In genomic region chr12:67483871-67484554, GRCh38 we compare ENCODE assay signal across 8 cellular contexts.
DNase-seq lines count a peak whose midpoint lies in the region; ATAC-seq lines count a peak whose summit lies in the region.

No MANE protein-coding gene starts in this region.

- intact Hi-C loops in activated naive CD4-positive, alpha-beta T cell treated with anti-CD3 and anti-CD28 coated beads for 36 hours (cut with micrococcal nuclease) = loop anchor here (1.0 to 5.0 kb wide), 10 partner anchors 31 to 320 kb away; partner anchors contain the start of gene CAND1

- H3K27ac Mint-ChIP-seq in activated naive CD4-positive, alpha-beta T cell treated with anti-CD3 and anti-CD28 coated beads for 36 hours = peak overlapping the region; percentile 22
- peak overlapping the region; percentile 75 for H3K27ac Mint-ChIP-seq in activated T-helper 17 cell treated with anti-CD3 and anti-CD28 coated beads, Interleukin-2, amount 50 U/mL, for 72 hours
- peak overlapping the region; percentile 77 for H3K27ac Mint-ChIP-seq in stimulated activated effector memory CD8-positive, alpha-beta T cell treated with anti-CD3 and anti-CD28 coated beads, Interleukin-12 subunit alpha, Interleukin-12 subunit beta, amount 100 ng/mL, for 72 hours

- H3K27me3 Mint-ChIP-seq in activated naive CD4-positive, alpha-beta T cell treated with anti-CD3 and anti-CD28 coated beads for 36 hours (ENCODE audit: low read depth) = no peaks in the 10 kb centered on the region
- no peaks in the 10 kb centered on the region for H3K27me3 Mint-ChIP-seq in activated T-helper 17 cell treated with anti-CD3 and anti-CD28 coated beads, Interleukin-2, amount 50 U/mL, for 72 hours

- no peak overlapping the region for H3K4me3 Mint-ChIP-seq in activated naive CD4-positive, alpha-beta T cell treated with anti-CD3 and anti-CD28 coated beads for 36 hours
- no peak overlapping the region for H3K4me3 Mint-ChIP-seq in activated T-helper 17 cell treated with anti-CD3 and anti-CD28 coated beads, Interleukin-2, amount 50 U/mL, for 72 hours
- no peak overlapping the region for H3K4me3 Mint-ChIP-seq in stimulated activated effector memory CD8-positive, alpha-beta T cell treated with anti-CD3 and anti-CD28 coated beads, Interleukin-12 subunit alpha, Interleukin-12 subunit beta, amount 100 ng/mL, for 72 hours

- ATAC-seq in HG02884 (IDR thresholded peaks at IDR 0.05; ENCODE audit: unreplicated experiment) = peak; percentile 62
- peak; percentile 55 for ATAC-seq in activated T-helper 17 cell treated with anti-CD3 and anti-CD28 coated beads, Interleukin-2, amount 50 U/mL, for 72 hours (replicated peaks)
- ATAC-seq in stimulated activated effector memory CD8-positive, alpha-beta T cell treated with anti-CD3 and anti-CD28 coated beads, Interleukin-12 subunit alpha, Interleukin-12 subunit beta, amount 100 ng/mL, for 72 hours = peak; percentile 39
- no peak for ATAC-seq in HG02798 (IDR thresholded peaks at IDR 0.05; ENCODE audit: poor library complexity, unreplicated experiment)

- no peak for DNase-seq in activated naive CD4-positive, alpha-beta T cell treated with anti-CD3 and anti-CD28 coated beads for 36 hours
- DNase-seq in activated naive CD4-positive, alpha-beta T cell (lab: John Stamatoyannopoulos, UW) = no peak
- no peak for DNase-seq in stimulated activated effector memory CD8-positive, alpha-beta T cell treated with anti-CD3 and anti-CD28 coated beads, Interleukin-12 subunit alpha, Interleukin-12 subunit beta, amount 100 ng/mL, for 72 hours (ENCODE audit: low spot score in 2 of 2)
- DNase-seq in KBM-7 (no peak), anterior cingulate cortex (lab: John Stamatoyannopoulos, UW) (no peak)

- in situ Hi-C loops in KBM-7 (cut with MboI; ENCODE audit: low pct_unique_long_range_greater_than_20kb, low sequenced_read_pairs) = no loop called here

- peaks cover 40% of the 10 kb centered on the region for H3K4me1 Mint-ChIP-seq in activated naive CD4-positive, alpha-beta T cell treated with anti-CD3 and anti-CD28 coated beads for 36 hours (ENCODE audit: low read depth)
- H3K4me1 Mint-ChIP-seq in activated T-helper 17 cell treated with anti-CD3 and anti-CD28 coated beads, Interleukin-2, amount 50 U/mL, for 72 hours = peaks cover 23% of the 10 kb centered on the region
- H3K4me1 Mint-ChIP-seq in stimulated activated effector memory CD8-positive, alpha-beta T cell treated with anti-CD3 and anti-CD28 coated beads, Interleukin-12 subunit alpha, Interleukin-12 subunit beta, amount 100 ng/mL, for 72 hours = peaks cover 33% of the 10 kb centered on the region

- CTCF ChIA-PET in activated naive CD4-positive, alpha-beta T cell treated with anti-CD3 and anti-CD28 coated beads for 36 hours (lab: Charles Lee) = interaction anchor here (0.6 to 1.5 kb wide), 5 partner anchors 40 to 323 kb away, joined by 3 to 5 read pairs (median 3); no protein-coding TSS in a partner anchor

- peaks cover 16% of the 10 kb centered on the region for H3K9me3 Mint-ChIP-seq in activated naive CD4-positive, alpha-beta T cell treated with anti-CD3 and anti-CD28 coated beads for 36 hours
- peaks cover 8% of the 10 kb centered on the region for H3K9me3 Mint-ChIP-seq in activated T-helper 17 cell treated with anti-CD3 and anti-CD28 coated beads, Interleukin-2, amount 50 U/mL, for 72 hours
- H3K9me3 Mint-ChIP-seq in stimulated activated effector memory CD8-positive, alpha-beta T cell treated with anti-CD3 and anti-CD28 coated beads, Interleukin-12 subunit alpha, Interleukin-12 subunit beta, amount 100 ng/mL, for 72 hours = peaks cover 1% of the 10 kb centered on the region

- peaks cover 2% of the 10 kb centered on the region for H3K36me3 Mint-ChIP-seq in activated naive CD4-positive, alpha-beta T cell treated with anti-CD3 and anti-CD28 coated beads for 36 hours (ENCODE audit: low read depth)
- H3K36me3 Mint-ChIP-seq in activated T-helper 17 cell treated with anti-CD3 and anti-CD28 coated beads, Interleukin-2, amount 50 U/mL, for 72 hours (ENCODE audit: low read depth) = no peaks in the 10 kb centered on the region
- H3K36me3 Mint-ChIP-seq in stimulated activated effector memory CD8-positive, alpha-beta T cell treated with anti-CD3 and anti-CD28 coated beads, Interleukin-12 subunit alpha, Interleukin-12 subunit beta, amount 100 ng/mL, for 72 hours = no peaks in the 10 kb centered on the region

Comparison
In these comparisons a context has a peak if more than half of its experiments do, and no peak if none do; other contexts are left out.
1. H3K27ac Mint-ChIP-seq: peak in every context shown above with its lines; median percentile 77 in stimulated activated effector memory CD8-positive, alpha-beta T cell treated with anti-CD3 and anti-CD28 coated beads, Interleukin-12 subunit alpha, Interleukin-12 subunit beta, amount 100 ng/mL, for 72 hours; 75 in activated T-helper 17 cell treated with anti-CD3 and anti-CD28 coated beads, Interleukin-2, amount 50 U/mL, for 72 hours; 22 in activated naive CD4-positive, alpha-beta T cell treated with anti-CD3 and anti-CD28 coated beads for 36 hours.